Comparison of ENCODE assay signal across 17 cellular contexts in genomic region chr20:23205221-23205620, GRCh38.
DNase-seq lines count a peak whose midpoint lies in the region; ATAC-seq, FAIRE-seq and TF ChIP-seq lines count a peak whose summit lies in the region.
"Had no signal": no experiment of that assay in that cellular context is flagged by ENCODE, and none has a peak within 500 bp of the region (broad histone marks: within the 10 kb centered on the region; RNA-seq: fewer than 3 reads in every experiment).

No MANE protein-coding gene starts in this region.

- DNase-seq in ascending aorta (ENCODE audit: low spot score in 2 of 2): no peak
- DNase-seq in kidney: peak; percentile 41
- DNase-seq in stimulated activated CD8-positive, alpha-beta memory T cell treated with anti-CD3 and anti-CD28 coated beads, Interleukin-4, amount 100 ng/mL, for 48 hours: no peak
- no peak for DNase-seq in activated CD4-positive, alpha-beta T cell treated with anti-CD3 and anti-CD28 coated beads for 4 hours
- DNase-seq in NCI-H187 (lab: John Stamatoyannopoulos, UW): no peak
- DNase-seq: activated CD4-positive, CD25-positive, alpha-beta regulatory T cell; central memory CD4-positive, alpha-beta T cell; DND-41; MM.1S; NCI-H2171 treated with DMSO at 0.1 percent for 48 hours; OCI-M1 had no signal

- H3K27ac ChIP-seq in HUES48 (ENCODE audit: low read depth, low read length): peak overlapping the region; percentile 6
- H3K27ac ChIP-seq in ascending aorta: peak overlapping the region; percentile 75 to 92
- no peak overlapping the region for H3K27ac ChIP-seq in kidney (ENCODE audit: low read depth in 2 of 2, low read length in 2 of 2)
- H3K27ac ChIP-seq in stomach smooth muscle (ENCODE audit: low read length): peak overlapping the region; percentile 94

- H3K27me3 ChIP-seq in HUES48 (ENCODE audit: control insufficient read depth, insufficient read depth, low read length): peaks cover 13% of the 10 kb centered on the region; the same call in 1 of the 2 replicates
- H3K27me3 ChIP-seq in ascending aorta: no peaks in the 10 kb centered on the region
- no peaks in the 10 kb centered on the region for H3K27me3 ChIP-seq in stomach smooth muscle (ENCODE audit: control insufficient read depth in 1 of 2, insufficient read depth in 2 of 2, low read length in 2 of 2)
- H3K27me3 ChIP-seq: pancreas had no signal

- H3K9ac ChIP-seq in HUES48 (ENCODE audit: low read depth, low read length) (no peak overlapping the region), kidney (ENCODE audit: low read length in 2 of 2) (no peak overlapping the region), stomach smooth muscle (ENCODE audit: low read length in 2 of 2) (peak overlapping the region in 1 of 2 donors; percentile 42)

- H3K4me1 ChIP-seq in HUES48 (ENCODE audit: control insufficient read depth, insufficient read depth, low read length) (peaks cover 28% of the 10 kb centered on the region), ascending aorta (peaks cover 0 to 22% of the 10 kb centered on the region in 2 donors), kidney (ENCODE audit: control insufficient read depth in 1 of 2, insufficient read depth in 1 of 2, low read depth in 1 of 2, low read length in 2 of 2) (peaks cover 14 to 17% of the 10 kb centered on the region in 2 donors), stomach smooth muscle (ENCODE audit: control insufficient read depth, insufficient read depth, low read length) (peaks cover 41% of the 10 kb centered on the region)

- no peaks in the 10 kb centered on the region for H3K36me3 ChIP-seq in HUES48 (ENCODE audit: control insufficient read depth, insufficient read depth, low read length)
- H3K36me3 ChIP-seq in ascending aorta: no peaks in the 10 kb centered on the region
- H3K36me3 ChIP-seq in kidney (ENCODE audit: control insufficient read depth in 1 of 2, insufficient read depth in 2 of 2, low read length in 2 of 2): no peaks in the 10 kb centered on the region
- no peaks in the 10 kb centered on the region for H3K36me3 ChIP-seq in stomach smooth muscle (ENCODE audit: control insufficient read depth in 2 of 2, insufficient read depth in 2 of 2, low read length in 2 of 2)
- H3K36me3 ChIP-seq: pancreas had no signal

- FAIRE-seq in kidney (lab: Jason Lieb, UNC): no peak
- FAIRE-seq: pancreas, urothelium cell line had no signal

- no peaks in the 10 kb centered on the region for H3K9me3 ChIP-seq in HUES48 (ENCODE audit: control insufficient read depth, insufficient read depth, low read length)
- H3K9me3 ChIP-seq in ascending aorta: no peaks in the 10 kb centered on the region
- H3K9me3 ChIP-seq in kidney (ENCODE audit: control insufficient read depth in 1 of 2, low read length in 2 of 2): no peaks in the 10 kb centered on the region
- H3K9me3 ChIP-seq in stomach smooth muscle (ENCODE audit: control insufficient read depth in 2 of 2, low read length in 2 of 2): no peaks in the 10 kb centered on the region
- H3K9me3 ChIP-seq: pancreas had no signal

- ATAC-seq in HG02840 (IDR thresholded peaks at IDR 0.05; ENCODE audit: low FRiP score, unreplicated experiment): no peak
- ATAC-seq: activated naive CD4-positive, alpha-beta T cell treated with anti-CD3 and anti-CD28 coated beads, Interleukin-2, amount 50 U/mL, for 72 hours had no signal

- TF ChIP-seq CTCF in ascending aorta (IDR thresholded peaks at IDR 0.05): no peak
- no peak for TF ChIP-seq CTCF in kidney (IDR thresholded peaks at IDR 0.05; ENCODE audit: borderline replicate concordance, extremely low read depth, insufficient read depth)

- intact Hi-C loops in ascending aorta (cut with DNase I) (loop anchor here (5.0 kb wide), 2 partner anchors 43 to 63 kb away; no protein-coding TSS in a partner anchor), kidney (cut with DNase I) (no loop called here)

- H3K4me3 ChIP-seq in HUES48 (ENCODE audit: low read depth, low read length): no peak overlapping the region
- no peak overlapping the region for H3K4me3 ChIP-seq in ascending aorta
- H3K4me3 ChIP-seq in kidney (ENCODE audit: low read length in 2 of 2): no peak overlapping the region
- peak overlapping the region in 1 of 2 donors; percentile 49 for H3K4me3 ChIP-seq in stomach smooth muscle (ENCODE audit: low read length in 2 of 2)
- H3K4me3 ChIP-seq: pancreas had no signal

Comparison
In these comparisons a context has a peak if more than half of its experiments do, and no peak if none do; other contexts are left out.
1. H3K27ac ChIP-seq: peak in HUES48 (single experiment), ascending aorta (2 of 2) and stomach smooth muscle (single experiment); none in kidney (0 of 2).